Comparison of ENCODE assay signal across 8 cellular contexts in genomic region chr16:29710227-29711219, GRCh38. TPM values are rescaled to one million over a fixed set of nuclear protein-coding genes. Genes with fewer than 3 reads are reported as not detected.
A peak's percentile ranks its signal among the peaks of the same experiment; 100 is the strongest.
DNase-seq lines count a peak whose midpoint lies in the region; ATAC-seq and TF ChIP-seq lines count a peak whose summit lies in the region.

No MANE protein-coding gene starts in this region.

- 29 to 34% (median 31%) methylated on average over 17 of the region's 17 CpGs for WGBS in psoas muscle, 3 donors

- peak overlapping the region; percentile 38 for H3K4me3 ChIP-seq in psoas muscle

- ATAC-seq in left ventricle myocardium superior (peak; percentile 84), psoas muscle (peak; percentile 88 to 98 (median 93)), GM18858 (IDR thresholded peaks at IDR 0.05; ENCODE audit: unreplicated experiment) (no peak)

- no peaks in the 10 kb centered on the region for H3K27me3 ChIP-seq in psoas muscle (ENCODE audit: insufficient read depth in 3 of 3, low read length in 2 of 3)

- TF ChIP-seq CTCF in psoas muscle (IDR thresholded peaks at IDR 0.05): peak; percentile 60

- H3K9me3 ChIP-seq in psoas muscle: no peaks in the 10 kb centered on the region

- H3K36me3 ChIP-seq in psoas muscle (ENCODE audit: insufficient read depth in 1 of 2, low read depth in 1 of 2): no peaks in the 10 kb centered on the region

- no peak overlapping the region for H3K27ac ChIP-seq in psoas muscle

- no peaks in the 10 kb centered on the region for H3K4me1 ChIP-seq in psoas muscle

- DNase-seq in AML-193 (lab: John Stamatoyannopoulos, UW) (peak; percentile 62 to 70), GM04504 (ENCODE audit: low read depth) (peak; percentile 39), NCI-H526 treated with DMSO at 0.1 percent for 48 hours (lab: John Stamatoyannopoulos, UW) (peak; percentile 85), left ventricle myocardium superior (no peak), psoas muscle (no peak), NCI-H2196 (lab: John Stamatoyannopoulos, UW; ENCODE audit: unreplicated experiment) (no peak)
- DNase-seq in activated naive CD4-positive, alpha-beta T cell treated with anti-CD3 and anti-CD28 coated beads, Interleukin-2, amount 50 U/mL, for 16 hours: peak; percentile 23

- intact Hi-C loops in left ventricle myocardium superior (cut with micrococcal nuclease): no loop called here
- intact Hi-C loops in psoas muscle (cut with DNase I): no loop called here

RNA-seq across cellular contexts. Expression of gene QPRT, which starts 31.5 kb away (rescaled TPM):
- 26.0 TPM for total RNA-seq in left ventricle myocardium superior
- 1 to 10 TPM; 2.3 to 9.9 (median 3.0) TPM for total RNA-seq in psoas muscle
- 1 to 10 TPM in 1 of 3 donors, under 1 TPM in 2; 0.75 to 1.4 (median 0.96) TPM for polyA plus RNA-seq in psoas muscle

RNA-seq across cellular contexts. Expression of gene C16orf54, which starts 35.3 kb away (rescaled TPM):
- 0.74 TPM for total RNA-seq in left ventricle myocardium superior
- total RNA-seq in psoas muscle: under 1 TPM; 0.24 to 0.57 (median 0.46) TPM
- under 1 TPM; 0.03 to 0.04 (median 0.03) TPM for polyA plus RNA-seq in psoas muscle

RNA-seq across cellular contexts. Expression of gene SPN, which starts 47.5 kb away (rescaled TPM):
- 0.87 TPM for total RNA-seq in left ventricle myocardium superior
- total RNA-seq in psoas muscle: 1 to 10 TPM in 1 of 4 donors, under 1 TPM in 3; 0.54 to 1.5 (median 0.65) TPM
- under 1 TPM; 0.13 to 0.25 (median 0.22) TPM for polyA plus RNA-seq in psoas muscle

Comparison
In these comparisons a context has a peak if more than half of its experiments do, and no peak if none do; other contexts are left out.
1. DNase-seq: peak in AML-193 (2 of 2), GM04504 (single experiment), NCI-H526 treated with DMSO at 0.1 percent for 48 hours (single experiment) and activated naive CD4-positive, alpha-beta T cell treated with anti-CD3 and anti-CD28 coated beads, Interleukin-2, amount 50 U/mL, for 16 hours (single experiment); none in left ventricle myocardium superior (single experiment), psoas muscle (0 of 2) and NCI-H2196 (single experiment).